In the genomic region with DNA sequence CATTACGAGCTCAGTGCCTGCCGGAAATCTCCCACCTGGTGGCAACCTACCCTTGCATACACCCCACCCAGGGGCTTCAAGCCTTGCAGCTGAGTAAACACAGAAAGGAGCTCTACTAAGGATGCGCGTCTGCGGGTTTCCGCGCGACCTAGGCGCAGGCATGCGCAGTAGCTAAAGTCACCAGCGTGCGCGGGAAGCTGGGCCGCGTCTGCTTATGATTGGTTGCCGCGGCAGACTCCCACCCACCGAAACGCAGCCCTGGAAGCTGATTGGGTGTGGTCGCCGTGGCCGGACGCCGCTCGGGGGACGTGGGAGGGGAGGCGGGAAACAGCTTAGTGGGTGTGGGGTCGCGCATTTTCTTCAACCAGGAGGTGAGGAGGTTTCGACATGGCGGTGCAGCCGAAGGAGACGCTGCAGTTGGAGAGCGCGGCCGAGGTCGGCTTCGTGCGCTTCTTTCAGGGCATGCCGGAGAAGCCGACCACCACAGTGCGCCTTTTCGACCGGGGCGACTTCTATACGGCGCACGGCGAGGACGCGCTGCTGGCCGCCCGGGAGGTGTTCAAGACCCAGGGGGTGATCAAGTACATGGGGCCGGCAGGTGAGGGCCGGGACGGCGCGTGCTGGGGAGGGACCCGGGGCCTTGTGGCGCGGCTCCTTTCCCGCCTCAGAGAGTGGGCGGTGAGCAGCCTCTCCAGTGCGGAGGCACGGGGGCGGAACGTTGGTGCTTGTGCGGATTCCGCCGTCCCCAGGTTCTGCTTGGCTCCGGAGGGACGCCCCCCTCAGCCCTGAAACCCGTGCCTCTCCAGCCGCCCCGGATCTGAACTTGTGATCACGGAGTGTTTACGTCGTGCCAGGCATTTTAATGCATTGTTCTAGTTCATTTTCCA, we compare ENCODE assay signal across 8 cellular contexts. TPM values are rescaled to one million over a fixed set of nuclear protein-coding genes. Genes with fewer than 3 reads are reported as not detected.
DNase-seq lines count a peak whose midpoint lies in the region; ATAC-seq and TF ChIP-seq lines count a peak whose summit lies in the region.

TSS of gene MSH2 (plus strand) at position 352 of the 887 bp plus-strand sequence. CDS start at position 388, 36 bp downstream.

- TF ChIP-seq EP300 in upper lobe of left lung (IDR thresholded peaks at IDR 0.05) = no peak

- H3K36me3 ChIP-seq in heart right ventricle (peaks cover 0 to 1% (median 0%) of the 10 kb centered on the region in 9 donors), upper lobe of left lung (no peaks in the 10 kb centered on the region)

- ATAC-seq in HG02884 (IDR thresholded peaks at IDR 0.05; ENCODE audit: unreplicated experiment) = peak; percentile 90
- peak; percentile 97 to 99 (median 99) for ATAC-seq in heart right ventricle
- peak; percentile 98 to 99 for ATAC-seq in upper lobe of left lung (ENCODE audit: low FRiP score in 2 of 2)

- WGBS in heart right ventricle, 2 donors = 0 to 1% methylated on average over 78 of the region's 78 CpGs
- WGBS in upper lobe of left lung, 2 donors = 0% methylated on average over 19 to 74 of the region's 78 CpGs

- H3K27me3 ChIP-seq in heart right ventricle = no peaks in the 10 kb centered on the region
- H3K27me3 ChIP-seq in upper lobe of left lung = no peaks in the 10 kb centered on the region

- H3K4me3 ChIP-seq in heart right ventricle = peak within 1 kb of the TSS; percentile 49 to 99 (median 90)
- peak within 1 kb of the TSS; percentile 79 to 98 (median 96) for H3K4me3 ChIP-seq in upper lobe of left lung

- TF ChIP-seq CTCF in heart right ventricle (IDR thresholded peaks at IDR 0.05) (no peak), upper lobe of left lung (IDR thresholded peaks at IDR 0.05) (no peak)

- DNase-seq in NCI-H1694 (lab: John Stamatoyannopoulos, UW) = peak; percentile 94
- peak; percentile 86 for DNase-seq in amniotic epithelial cell (ENCODE audit: low read depth)
- peak; percentile 93 for DNase-seq in heart right ventricle
- peak; percentile 88 to 99 (median 94) for DNase-seq in posterior cingulate gyrus
- peak; percentile 93 to 95 for DNase-seq in upper lobe of left lung

- peak within 1 kb of the TSS in 9 of 10 donors; percentile 12 to 70 (median 66) for H3K27ac ChIP-seq in heart right ventricle
- H3K27ac ChIP-seq in upper lobe of left lung = peak within 1 kb of the TSS; percentile 27 to 76 (median 66)

- peak; percentile 72 for TF ChIP-seq POLR2A in GM15510 (IDR thresholded peaks at IDR 0.05; ENCODE audit: borderline replicate concordance, extremely low read depth, insufficient read length)
- TF ChIP-seq POLR2A in upper lobe of left lung (IDR thresholded peaks at IDR 0.05) = peak in 1 of 4 donors; percentile 54

- H3K4me1 ChIP-seq in heart right ventricle (peaks cover 0 to 25% (median 17%) of the 10 kb centered on the region in 9 donors), upper lobe of left lung (peaks cover 11 to 18% (median 13%) of the 10 kb centered on the region in 4 donors)

- intact Hi-C loops in T-helper 1 cell treated with Interleukin-12 subunit alpha and Interleukin-12 subunit beta and Interleukin-4 antibody, amounts not matched to agents 30 ng/mL and 1 ng/mL, for 36 hours (cut with micrococcal nuclease) = loop anchor here (1.0 to 5.0 kb wide), 12 partner anchors 15 to 1760 kb away; partner anchors contain the start of genes FBXO11 and PRKCE
- intact Hi-C loops in heart right ventricle (cut with DNase I) = no loop called here
- intact Hi-C loops in posterior cingulate gyrus (cut with DNase I) = loop anchor here (10.0 kb wide), 1 partner anchor 502 kb away; the partner anchor contains the start of gene FBXO11

- no peaks in the 10 kb centered on the region for H3K9me3 ChIP-seq in heart right ventricle
- H3K9me3 ChIP-seq in upper lobe of left lung = no peaks in the 10 kb centered on the region

RNA-seq across cellular contexts. Expression of gene MSH2, which starts in this region (rescaled TPM):
- total RNA-seq in T-helper 1 cell treated with Interleukin-12 subunit alpha and Interleukin-12 subunit beta and Interleukin-4 antibody, amounts not matched to agents 30 ng/mL and 1 ng/mL, for 36 hours = 43.0 and 44.0 TPM in 2 replicates
- total RNA-seq in heart right ventricle = 10 to 100 TPM; 10.5 to 18.9 (median 16.7) TPM
- 1 to 10 TPM; 4.3 to 6.5 TPM for polyA plus RNA-seq in heart right ventricle
- total RNA-seq in upper lobe of left lung = 10 to 100 TPM in 3 of 6 donors, 1 to 10 TPM in 3; 6.1 to 16.3 (median 10.2) TPM

Comparison
In these comparisons a context has a peak if more than half of its experiments do, and no peak if none do; other contexts are left out.
1. Peak in every context shown above with its lines: DNase-seq, ATAC-seq, H3K4me3 ChIP-seq and H3K27ac ChIP-seq.
2. intact Hi-C loops: an anchor here in T-helper 1 cell treated with Interleukin-12 subunit alpha and Interleukin-12 subunit beta and Interleukin-4 antibody, amounts not matched to agents 30 ng/mL and 1 ng/mL, for 36 hours (1.0 to 5.0 kb wide) and posterior cingulate gyrus (10.0 kb wide); none called in heart right ventricle.